In the genomic region with DNA sequence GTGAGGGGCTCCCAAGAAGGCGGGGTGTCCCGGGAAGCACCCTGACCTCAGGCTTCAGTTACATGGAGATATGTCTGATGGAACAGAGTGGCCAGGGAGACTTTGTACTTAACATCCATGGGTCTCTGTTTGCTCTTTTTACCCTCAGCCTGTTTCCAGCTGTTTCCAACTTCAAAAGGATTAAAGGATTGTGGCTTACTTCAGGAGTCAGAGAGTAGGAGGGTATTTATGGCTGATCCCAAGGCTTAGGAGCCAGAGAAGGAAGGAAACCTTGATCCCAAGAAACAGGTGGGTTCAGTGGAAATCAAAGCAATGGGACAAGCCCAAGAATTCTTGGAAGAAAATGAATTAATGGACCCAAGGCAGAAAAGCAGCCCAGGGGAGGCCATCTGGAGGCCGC, we compare ENCODE assay signal across 17 cellular contexts.
"Had no signal": no experiment of that assay in that cellular context is flagged by ENCODE, and none has a peak within 500 bp of the region (broad histone marks: within the 10 kb centered on the region; RNA-seq: fewer than 3 reads in every experiment).

No MANE protein-coding gene starts in this region.

- H3K9me3 Mint-ChIP-seq: endodermal cell; stimulated activated naive CD8-positive, alpha-beta T cell treated with anti-CD3 and anti-CD28 coated beads, Interleukin-15, amount 100 ng/mL, for 72 hours had no signal

- H3K4me3 ChIP-seq: dorsolateral prefrontal cortex, prostate gland, upper lobe of right lung had no signal

- H3K27me3 ChIP-seq: dorsolateral prefrontal cortex, upper lobe of right lung had no signal

- H3K27ac ChIP-seq: dorsolateral prefrontal cortex, prostate gland, upper lobe of right lung, VCaP had no signal

- H3K4me1 ChIP-seq: prostate gland had no signal

- H3K36me3 ChIP-seq: prostate gland, upper lobe of right lung had no signal

- DNase-seq: activated CD4-positive, alpha-beta T cell treated with anti-CD3 and anti-CD28 coated beads for 1 hour; activated CD4-positive, alpha-beta T cell treated with anti-CD3 and anti-CD28 coated beads, Interleukin-2, amount 50 U/mL, for 4 hours; amniotic stem cell; central memory CD4-positive, alpha-beta T cell; dorsolateral prefrontal cortex; endodermal cell; foreskin melanocyte; right cardiac atrium; small intestine; stimulated activated CD4-positive, alpha-beta T cell treated with anti-CD3 and anti-CD28 coated beads, Interleukin-4, amount 100 ng/mL, for 1 hour; stimulated activated naive CD8-positive, alpha-beta T cell treated with anti-CD3 and anti-CD28 coated beads, Interleukin-15, amount 100 ng/mL, for 72 hours; T-helper 17 cell; upper lobe of right lung had no signal

- H3K27me3 Mint-ChIP-seq: brain had no signal

- H3K27ac Mint-ChIP-seq: activated naive CD8-positive, alpha-beta T cell; endodermal cell; stimulated activated naive CD8-positive, alpha-beta T cell treated with anti-CD3 and anti-CD28 coated beads, Interleukin-15, amount 100 ng/mL, for 72 hours; T-helper 17 cell had no signal

- H3K36me3 Mint-ChIP-seq: activated naive CD8-positive, alpha-beta T cell; brain had no signal

- ATAC-seq: stimulated activated naive CD8-positive, alpha-beta T cell treated with anti-CD3 and anti-CD28 coated beads, Interleukin-15, amount 100 ng/mL, for 72 hours; T-helper 17 cell; upper lobe of right lung had no signal

- H3K9me3 ChIP-seq: prostate gland, upper lobe of right lung had no signal

- H3K4me1 Mint-ChIP-seq: stimulated activated naive CD8-positive, alpha-beta T cell treated with anti-CD3 and anti-CD28 coated beads, Interleukin-15, amount 100 ng/mL, for 72 hours; T-helper 17 cell had no signal

- H3K4me3 Mint-ChIP-seq: activated naive CD8-positive, alpha-beta T cell; brain; endodermal cell; stimulated activated naive CD8-positive, alpha-beta T cell treated with anti-CD3 and anti-CD28 coated beads, Interleukin-15, amount 100 ng/mL, for 72 hours; T-helper 17 cell had no signal
